Comparison of ENCODE assay signal across 18 cellular contexts in genomic region chr7:56115852-56116538, GRCh38. TPM values are rescaled to one million over a fixed set of nuclear protein-coding genes. Genes with fewer than 3 reads are reported as not detected.
A peak's percentile ranks its signal among the peaks of the same experiment; 100 is the strongest.
DNase-seq lines count a peak whose midpoint lies in the region; ATAC-seq, FAIRE-seq and TF ChIP-seq lines count a peak whose summit lies in the region.
"Had no signal": no experiment of that assay in that cellular context is flagged by ENCODE, and none has a peak within 500 bp of the region (broad histone marks: within the 10 kb centered on the region; RNA-seq: fewer than 3 reads in every experiment).

Gene NUPR2, minus strand, starts transcription at chr7:56116417. Its CDS starts 103 bp downstream, at chr7:56116314.

- H3K27me3 ChIP-seq in dorsolateral prefrontal cortex (peaks cover 0 to 36% (median 16%) of the 10 kb centered on the region in 45 donors), pancreas (no peaks in the 10 kb centered on the region)

- no peaks in the 10 kb centered on the region for H3K36me3 ChIP-seq in pancreas

- H3K9me3 ChIP-seq in pancreas = no peaks in the 10 kb centered on the region

- TF ChIP-seq CTCF in dorsolateral prefrontal cortex (IDR thresholded peaks at IDR 0.05 in 54 of 56, conservative IDR thresholded peaks at IDR 0.05 in 2 of 56; ENCODE audit: low read depth in 1 of 56, partially characterized antibody in 56 of 56) = no peak
- TF ChIP-seq CTCF in pancreas (IDR thresholded peaks at IDR 0.05) = no peak

- ATAC-seq in pancreas = peak; percentile 76 to 93 (median 90)
- ATAC-seq in left lobe of liver = no peak
- no peak for ATAC-seq in HG02763 (IDR thresholded peaks at IDR 0.05; ENCODE audit: unreplicated experiment)
- no peak for ATAC-seq in HG02852 (IDR thresholded peaks at IDR 0.05; ENCODE audit: unreplicated experiment)
- ATAC-seq: natural killer cell had no signal

- DNase-seq in COLO668 (lab: John Stamatoyannopoulos, UW; ENCODE audit: unreplicated experiment) (peak; percentile 74), ELF-1 (ENCODE audit: low read depth, low spot score) (peak; percentile 58), dorsolateral prefrontal cortex (peak in 2 of 10 donors; percentile 49 to 52), pancreas (peak in 4 of 6 donors; percentile 21 to 68 (median 51)), left lobe of liver (ENCODE audit: low spot score) (no peak), NCI-H187 (lab: John Stamatoyannopoulos, UW) (no peak)
- DNase-seq: activated T-cell treated with anti-CD3 and anti-CD28 coated beads, Interleukin-2, amount 50 U/mL, for 1 hour; effector memory CD4-positive, alpha-beta T cell; GOT3; kidney glomerular epithelial cell; natural killer cell; NCI-H2081 treated with DMSO at 0.1 percent for 48 hours had no signal

- H3K27ac ChIP-seq in dorsolateral prefrontal cortex = peak within 1 kb of the TSS in 4 of 59 donors; percentile 19 to 61 (median 27)
- no peak within 1 kb of the TSS for H3K27ac ChIP-seq in pancreas
- H3K27ac ChIP-seq: C4-2B, KMS-11 had no signal

- intact Hi-C loops in dorsolateral prefrontal cortex (cut with DNase I) (no loop called here), pancreas (cut with DNase I) (no loop called here)

- no peak for FAIRE-seq in pancreas (lab: Jason Lieb, UNC)

- no peaks in the 10 kb centered on the region for H3K4me1 ChIP-seq in pancreas

- WGBS in pancreas, 2 donors = 7 to 10% methylated on average over 56 to 65 of the region's 65 CpGs

- peak within 1 kb of the TSS in 53 of 59 donors; percentile 20 to 61 (median 44) for H3K4me3 ChIP-seq in dorsolateral prefrontal cortex
- H3K4me3 ChIP-seq in pancreas = peak within 1 kb of the TSS in 3 of 4 donors; percentile 7 to 36 (median 27)

RNA-seq across cellular contexts. Expression of gene NUPR2, which starts in this region (rescaled TPM):
- total RNA-seq in dorsolateral prefrontal cortex (1 to 10 TPM in 65 of 120 experiments, under 1 TPM in 9, not detected in 46; 0.87 to 6.7 (median 1.5) TPM), pancreas (1 to 10 TPM in 2 of 6 donors, under 1 TPM in 3, not detected in 1; 0.37 to 1.2 (median 0.63) TPM), left lobe of liver (not detected)
- 10 to 100 TPM in 1 of 2 donors, 1 to 10 TPM in 1; 5.2 to 11.5 TPM for polyA plus RNA-seq in pancreas
- total RNA-seq: glomerular endothelial cell, natural killer cell, right cardiac atrium had no signal
- polyA plus RNA-seq: right cardiac atrium had no signal

Comparison
In these comparisons a context has a peak if more than half of its experiments do, and no peak if none do; other contexts are left out.
1. DNase-seq: peak in COLO668 (single experiment), ELF-1 (single experiment) and pancreas (4 of 6); none in left lobe of liver (single experiment) and NCI-H187 (0 of 2).
2. ATAC-seq: peak in pancreas (4 of 4); none in left lobe of liver (single experiment), HG02763 (single experiment) and HG02852 (single experiment).